Comparison of ENCODE assay signal across 1 cellular context in genomic region chr11:108370990-108371389, GRCh38.
TF ChIP-seq lines count a peak whose summit lies in the region.

No MANE protein-coding gene starts in this region.

TF ChIP-seq in GM12878, 131 proteins besides CTCF, POLR2A, EP300 and RAD21 (continued from another document):
- TF ChIP-seq, protein P1, sequence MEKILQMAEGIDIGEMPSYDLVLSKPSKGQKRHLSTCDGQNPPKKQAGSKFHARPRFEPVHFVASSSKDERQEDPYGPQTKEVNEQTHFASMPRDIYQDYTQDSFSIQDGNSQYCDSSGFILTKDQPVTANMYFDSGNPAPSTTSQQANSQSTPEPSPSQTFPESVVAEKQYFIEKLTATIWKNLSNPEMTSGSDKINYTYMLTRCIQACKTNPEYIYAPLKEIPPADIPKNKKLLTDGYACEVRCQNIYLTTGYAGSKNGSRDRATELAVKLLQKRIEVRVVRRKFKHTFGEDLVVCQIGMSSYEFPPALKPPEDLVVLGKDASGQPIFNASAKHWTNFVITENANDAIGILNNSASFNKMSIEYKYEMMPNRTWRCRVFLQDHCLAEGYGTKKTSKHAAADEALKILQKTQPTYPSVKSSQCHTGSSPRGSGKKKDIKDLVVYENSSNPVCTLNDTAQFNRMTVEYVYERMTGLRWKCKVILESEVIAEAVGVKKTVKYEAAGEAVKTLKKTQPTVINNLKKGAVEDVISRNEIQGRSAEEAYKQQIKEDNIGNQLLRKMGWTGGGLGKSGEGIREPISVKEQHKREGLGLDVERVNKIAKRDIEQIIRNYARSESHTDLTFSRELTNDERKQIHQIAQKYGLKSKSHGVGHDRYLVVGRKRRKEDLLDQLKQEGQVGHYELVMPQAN (conservative IDR thresholded peaks at IDR 0.05), result no peak
- TF ChIP-seq BHLHE40 (IDR thresholded peaks at IDR 0.05; ENCODE audit: borderline replicate concordance in 1 of 2, low read depth in 2 of 2, low read length in 1 of 2) (no peak), MTA2 (IDR thresholded peaks at IDR 0.05; ENCODE audit: low read depth) (no peak), ZNF622 (IDR thresholded peaks at IDR 0.05) (no peak), ZNF274 (IDR thresholded peaks at IDR 0.05; ENCODE audit: insufficient read depth, insufficient read length) (no peak), TCF3 (IDR thresholded peaks at IDR 0.05; ENCODE audit: borderline replicate concordance, insufficient read depth, low read depth, low read length) (no peak), RCOR1 (conservative IDR thresholded peaks at IDR 0.05; ENCODE audit: low read depth, low read length) (no peak), MXI1 (IDR thresholded peaks at IDR 0.05; ENCODE audit: low read depth, low read length) (no peak)
- TF ChIP-seq, protein P2, sequence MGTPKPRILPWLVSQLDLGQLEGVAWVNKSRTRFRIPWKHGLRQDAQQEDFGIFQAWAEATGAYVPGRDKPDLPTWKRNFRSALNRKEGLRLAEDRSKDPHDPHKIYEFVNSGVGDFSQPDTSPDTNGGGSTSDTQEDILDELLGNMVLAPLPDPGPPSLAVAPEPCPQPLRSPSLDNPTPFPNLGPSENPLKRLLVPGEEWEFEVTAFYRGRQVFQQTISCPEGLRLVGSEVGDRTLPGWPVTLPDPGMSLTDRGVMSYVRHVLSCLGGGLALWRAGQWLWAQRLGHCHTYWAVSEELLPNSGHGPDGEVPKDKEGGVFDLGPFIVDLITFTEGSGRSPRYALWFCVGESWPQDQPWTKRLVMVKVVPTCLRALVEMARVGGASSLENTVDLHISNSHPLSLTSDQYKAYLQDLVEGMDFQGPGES (IDR thresholded peaks at IDR 0.05), result no peak
- TF ChIP-seq, protein P3, sequence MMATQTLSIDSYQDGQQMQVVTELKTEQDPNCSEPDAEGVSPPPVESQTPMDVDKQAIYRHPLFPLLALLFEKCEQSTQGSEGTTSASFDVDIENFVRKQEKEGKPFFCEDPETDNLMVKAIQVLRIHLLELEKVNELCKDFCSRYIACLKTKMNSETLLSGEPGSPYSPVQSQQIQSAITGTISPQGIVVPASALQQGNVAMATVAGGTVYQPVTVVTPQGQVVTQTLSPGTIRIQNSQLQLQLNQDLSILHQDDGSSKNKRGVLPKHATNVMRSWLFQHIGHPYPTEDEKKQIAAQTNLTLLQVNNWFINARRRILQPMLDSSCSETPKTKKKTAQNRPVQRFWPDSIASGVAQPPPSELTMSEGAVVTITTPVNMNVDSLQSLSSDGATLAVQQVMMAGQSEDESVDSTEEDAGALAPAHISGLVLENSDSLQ (IDR thresholded peaks at IDR 0.05), result no peak
